ENCODE assay signal across 8 cellular contexts in the genomic region with DNA sequence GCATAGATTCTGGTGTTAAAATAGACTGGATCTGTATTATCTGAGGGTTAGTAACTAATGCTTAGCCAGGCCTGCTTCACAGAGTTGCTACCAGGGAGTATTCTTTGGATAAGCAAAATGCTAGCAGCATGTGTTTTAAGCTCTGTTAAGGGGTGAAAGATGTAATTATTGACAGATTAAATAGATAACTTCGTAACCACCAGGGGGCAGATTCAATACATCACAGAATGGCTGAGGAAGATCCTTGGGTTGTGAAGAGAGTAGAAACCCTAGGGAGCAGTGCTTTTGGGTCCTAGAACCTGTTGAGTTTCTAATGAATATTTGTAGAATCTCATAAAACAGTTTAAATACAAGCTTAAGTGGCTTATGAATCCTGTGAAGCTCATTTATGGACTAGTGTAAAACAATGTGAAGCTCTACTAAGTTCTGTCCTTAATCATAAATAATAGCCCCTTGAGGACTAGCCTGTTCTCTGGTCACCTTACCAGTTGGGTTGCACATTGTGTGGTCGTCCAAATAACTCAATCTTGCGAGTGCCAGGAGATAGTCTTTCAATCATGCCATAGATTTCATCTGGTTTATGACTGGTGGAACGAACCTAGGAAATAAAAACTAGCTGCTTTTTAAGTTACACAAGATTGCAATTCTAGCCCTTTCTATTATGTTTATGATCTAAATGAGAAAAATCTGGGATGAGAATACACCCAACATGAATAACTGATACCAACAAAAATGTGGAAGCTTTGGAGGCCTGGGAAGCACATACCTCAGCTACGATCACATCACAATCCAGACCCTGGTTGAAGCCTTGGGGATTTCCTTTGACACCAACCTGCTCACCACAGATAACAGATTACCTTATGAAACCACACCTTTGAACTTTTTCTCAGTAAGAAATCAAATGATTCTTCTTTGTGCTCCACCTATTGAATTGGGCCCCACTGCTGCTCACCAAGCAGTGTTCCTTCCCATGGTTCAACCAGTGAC. TPM values are rescaled to one million over a fixed set of nuclear protein-coding genes. Genes with fewer than 3 reads are reported as not detected.
DNase-seq lines count a peak whose midpoint lies in the region; ATAC-seq and TF ChIP-seq lines count a peak whose summit lies in the region.

No MANE protein-coding gene starts in this region.

- peak; percentile 74 to 76 for ATAC-seq in CD4-positive, CD25-positive, alpha-beta regulatory T cell (ENCODE audit: low read depth in 2 of 2)
- peak; percentile 63 for ATAC-seq in GM18517 (IDR thresholded peaks at IDR 0.05; ENCODE audit: unreplicated experiment)
- peak; percentile 94 for ATAC-seq in T-helper 17 cell
- ATAC-seq in naive thymus-derived CD8-positive, alpha-beta T cell, result peak; percentile 78 to 84
- no peak for ATAC-seq in HG03460 (IDR thresholded peaks at IDR 0.05; ENCODE audit: unreplicated experiment)
- no peak for ATAC-seq in GM21723 (IDR thresholded peaks at IDR 0.05; ENCODE audit: unreplicated experiment)

- peak overlapping the region; percentile 68 for H3K27ac ChIP-seq in CD4-positive, CD25-positive, alpha-beta regulatory T cell (ENCODE audit: insufficient read depth, low read length, poor library complexity, severe bottlenecking)

- peaks cover 3% of the 10 kb centered on the region for H3K4me1 ChIP-seq in CD4-positive, CD25-positive, alpha-beta regulatory T cell (ENCODE audit: control insufficient read depth, insufficient read depth, low read length, poor library complexity, severe bottlenecking)

- H3K4me3 ChIP-seq in CD4-positive, CD25-positive, alpha-beta regulatory T cell (ENCODE audit: low read depth, low read length), result no peak overlapping the region
- no peak overlapping the region for H3K4me3 ChIP-seq in epithelial cell of esophagus (ENCODE audit: low read length)

- H3K27me3 ChIP-seq in CD4-positive, CD25-positive, alpha-beta regulatory T cell (ENCODE audit: control insufficient read depth, insufficient read depth, low read length), result no peaks in the 10 kb centered on the region

- peaks cover 47% of the 10 kb centered on the region for H3K36me3 Mint-ChIP-seq in CD4-positive, CD25-positive, alpha-beta regulatory T cell
- H3K36me3 Mint-ChIP-seq in T-helper 17 cell (ENCODE audit: low read depth), result peaks cover 4% of the 10 kb centered on the region
- peaks cover 0 to 96% (median 18%) of the 10 kb centered on the region in 3 donors for H3K36me3 Mint-ChIP-seq in naive thymus-derived CD8-positive, alpha-beta T cell

- H3K4me3 Mint-ChIP-seq in CD4-positive, CD25-positive, alpha-beta regulatory T cell, result peak overlapping the region in 1 of 4 donors; percentile 27
- peak overlapping the region; percentile 41 for H3K4me3 Mint-ChIP-seq in T-helper 17 cell
- peak overlapping the region in 3 of 10 donors; percentile 8 to 36 (median 26) for H3K4me3 Mint-ChIP-seq in naive thymus-derived CD8-positive, alpha-beta T cell

- no peaks in the 10 kb centered on the region for H3K9me3 ChIP-seq in CD4-positive, CD25-positive, alpha-beta regulatory T cell (ENCODE audit: control insufficient read depth in 2 of 2, low read length in 2 of 2)
- no peaks in the 10 kb centered on the region for H3K9me3 ChIP-seq in T-helper 17 cell (ENCODE audit: control insufficient read depth, low read length, poor library complexity, severe bottlenecking)

- peaks cover 86% of the 10 kb centered on the region for H3K36me3 ChIP-seq in CD4-positive, CD25-positive, alpha-beta regulatory T cell (ENCODE audit: control insufficient read depth, insufficient read depth, low read length)

- POLR2A ChIA-PET in naive thymus-derived CD8-positive, alpha-beta T cell (lab: Charles Lee), result interaction anchor here (0.5 to 1.6 kb wide), 7 partner anchors 12 to 1696 kb away, joined by 3 to 5 read pairs (median 4); a partner anchor contains a TSS

- H3K9me3 Mint-ChIP-seq in CD4-positive, CD25-positive, alpha-beta regulatory T cell, result no peaks in the 10 kb centered on the region
- no peaks in the 10 kb centered on the region for H3K9me3 Mint-ChIP-seq in naive thymus-derived CD8-positive, alpha-beta T cell

- peaks cover 0 to 26% (median 17%) of the 10 kb centered on the region in 4 donors for H3K4me1 Mint-ChIP-seq in CD4-positive, CD25-positive, alpha-beta regulatory T cell
- peaks cover 28% of the 10 kb centered on the region for H3K4me1 Mint-ChIP-seq in T-helper 17 cell
- H3K4me1 Mint-ChIP-seq in naive thymus-derived CD8-positive, alpha-beta T cell, result peaks cover 13 to 31% (median 24%) of the 10 kb centered on the region in 4 donors

- no peaks in the 10 kb centered on the region for H3K27me3 Mint-ChIP-seq in CD4-positive, CD25-positive, alpha-beta regulatory T cell
- no peaks in the 10 kb centered on the region for H3K27me3 Mint-ChIP-seq in T-helper 17 cell
- H3K27me3 Mint-ChIP-seq in naive thymus-derived CD8-positive, alpha-beta T cell, result no peaks in the 10 kb centered on the region

- DNase-seq in CD4-positive, CD25-positive, alpha-beta regulatory T cell, result peak in 2 of 3 donors; percentile 61 to 75
- peak; percentile 30 for DNase-seq in NCI-H1417 treated with DMSO at 0.1 percent for 48 hours (lab: John Stamatoyannopoulos, UW)
- DNase-seq in T-helper 17 cell, result peak in 1 of 3 donors; percentile 15
- DNase-seq in epithelial cell of esophagus (ENCODE audit: low read depth), result peak; percentile 62
- DNase-seq in naive thymus-derived CD8-positive, alpha-beta T cell, result peak in 5 of 10 donors; percentile 35 to 70 (median 63)

- H3K27ac Mint-ChIP-seq in CD4-positive, CD25-positive, alpha-beta regulatory T cell, result peak overlapping the region in 2 of 3 donors; percentile 77 to 82
- H3K27ac Mint-ChIP-seq in T-helper 17 cell, result peak overlapping the region; percentile 93
- peak overlapping the region; percentile 7 to 93 (median 81) for H3K27ac Mint-ChIP-seq in naive thymus-derived CD8-positive, alpha-beta T cell

- TF ChIP-seq CTCF in epithelial cell of esophagus (IDR thresholded peaks at IDR 0.05; ENCODE audit: insufficient read depth, low read depth, low read length, missing control alignments), result peak; percentile 52

RNA-seq across cellular contexts. Expression of a gene that starts 12.3 kb away (rescaled TPM):
- total RNA-seq in CD4-positive, CD25-positive, alpha-beta regulatory T cell, result 59.0 TPM
- 10 to 100 TPM; 20.6 to 32.6 (median 23.9) TPM for polyA plus RNA-seq in CD4-positive, CD25-positive, alpha-beta regulatory T cell
- 10 to 100 TPM; 42.3 to 46.5 TPM for total RNA-seq in T-helper 17 cell
- total RNA-seq in naive thymus-derived CD8-positive, alpha-beta T cell, result 100 to 1,000 TPM; 113 to 116 TPM
- 10 to 100 TPM; 12.4 to 24.5 (median 20.5) TPM for polyA plus RNA-seq in naive thymus-derived CD8-positive, alpha-beta T cell

RNA-seq across cellular contexts. Expression of a gene that starts 21.8 kb away (rescaled TPM):
- total RNA-seq in CD4-positive, CD25-positive, alpha-beta regulatory T cell, result 128 TPM
- polyA plus RNA-seq in CD4-positive, CD25-positive, alpha-beta regulatory T cell, result 100 to 1,000 TPM in 1 of 4 donors, 10 to 100 TPM in 3; 90.0 to 114 (median 95.4) TPM
- total RNA-seq in T-helper 17 cell, result 100 to 1,000 TPM in 1 of 2 donors, 10 to 100 TPM in 1; 97.3 to 110 TPM
- total RNA-seq in naive thymus-derived CD8-positive, alpha-beta T cell, result 10 to 100 TPM; 86.2 to 90.2 TPM
- polyA plus RNA-seq in naive thymus-derived CD8-positive, alpha-beta T cell, result 10 to 100 TPM; 68.6 to 87.5 (median 75.8) TPM

RNA-seq across cellular contexts. Expression of a gene that starts 22.1 kb away (rescaled TPM):
- 32.6 TPM for total RNA-seq in CD4-positive, CD25-positive, alpha-beta regulatory T cell
- 10 to 100 TPM; 12.1 to 19.8 (median 14.8) TPM for polyA plus RNA-seq in CD4-positive, CD25-positive, alpha-beta regulatory T cell
- total RNA-seq in T-helper 17 cell, result 10 to 100 TPM; 35.3 to 42.6 TPM
- 10 to 100 TPM; 28.5 to 29.2 TPM for total RNA-seq in naive thymus-derived CD8-positive, alpha-beta T cell
- polyA plus RNA-seq in naive thymus-derived CD8-positive, alpha-beta T cell, result 10 to 100 TPM in 1 of 3 donors, 1 to 10 TPM in 2; 8.7 to 11.0 (median 9.9) TPM

RNA-seq across cellular contexts. Expression of a gene that starts 27.3 kb away (rescaled TPM):
- total RNA-seq in CD4-positive, CD25-positive, alpha-beta regulatory T cell, result 2.8 TPM
- 1 to 10 TPM in 3 of 4 donors, under 1 TPM in 1; 0.73 to 2.1 (median 1.9) TPM for polyA plus RNA-seq in CD4-positive, CD25-positive, alpha-beta regulatory T cell
- 1 to 10 TPM; 1.9 to 2.1 TPM for total RNA-seq in T-helper 17 cell
- 1 to 10 TPM; 6.2 to 6.7 TPM for total RNA-seq in naive thymus-derived CD8-positive, alpha-beta T cell
- 1 to 10 TPM; 2.5 to 3.8 (median 2.5) TPM for polyA plus RNA-seq in naive thymus-derived CD8-positive, alpha-beta T cell

RNA-seq across cellular contexts. Expression of a gene that starts 42.9 kb away (rescaled TPM):
- 142 TPM for total RNA-seq in CD4-positive, CD25-positive, alpha-beta regulatory T cell
- polyA plus RNA-seq in CD4-positive, CD25-positive, alpha-beta regulatory T cell, result 10 to 100 TPM; 15.3 to 30.9 (median 20.9) TPM
- 100 to 1,000 TPM; 128 to 131 TPM for total RNA-seq in T-helper 17 cell
- total RNA-seq in naive thymus-derived CD8-positive, alpha-beta T cell, result 100 to 1,000 TPM; 136 to 146 TPM
- polyA plus RNA-seq in naive thymus-derived CD8-positive, alpha-beta T cell, result 10 to 100 TPM; 20.7 to 34.9 (median 29.4) TPM

Comparison
In these comparisons a context has a peak if more than half of its experiments do, and no peak if none do; other contexts are left out.
1. ATAC-seq: peak in CD4-positive, CD25-positive, alpha-beta regulatory T cell (2 of 2), GM18517 (single experiment), T-helper 17 cell (single experiment) and naive thymus-derived CD8-positive, alpha-beta T cell (2 of 2); none in HG03460 (single experiment) and GM21723 (single experiment).
2. Peak in every context shown above with its lines, with median percentiles within 50 percentile points of each other: H3K27ac Mint-ChIP-seq.